In the genomic region with DNA sequence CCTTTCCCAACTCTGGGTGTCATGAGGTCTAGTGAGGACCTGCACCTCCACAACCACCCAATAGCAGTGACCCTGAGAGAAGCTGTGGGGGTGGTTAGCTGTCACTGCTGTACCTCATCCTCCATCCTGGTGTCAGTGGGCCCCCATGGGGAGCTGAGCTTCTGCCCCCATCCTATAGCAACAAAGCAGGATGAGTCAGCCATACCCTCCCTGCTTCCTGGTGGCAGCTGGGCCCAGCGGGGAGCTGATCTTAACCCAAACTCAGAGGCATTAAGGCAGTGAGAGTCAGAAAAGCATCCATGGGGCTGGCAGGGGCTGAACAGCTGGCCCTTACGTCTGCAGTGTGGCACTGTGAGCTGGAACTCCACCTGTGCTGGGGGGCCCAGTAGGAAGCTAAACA, we compare ENCODE assay signal across 15 cellular contexts.
"Had no signal": no experiment of that assay in that cellular context is flagged by ENCODE, and none has a peak within 500 bp of the region (broad histone marks: within the 10 kb centered on the region; RNA-seq: fewer than 3 reads in every experiment).

No MANE protein-coding gene starts in this region.

- H3K4me3 ChIP-seq: dorsolateral prefrontal cortex, lung, pancreas, sigmoid colon, spleen, stomach, testis had no signal

- H3K36me3 ChIP-seq: pancreas, sigmoid colon, spleen, stomach had no signal

- H3K4me1 ChIP-seq: pancreas, sigmoid colon, stomach, testis had no signal

- H3K27me3 ChIP-seq: pancreas, testis had no signal

- H3K27ac ChIP-seq: dorsolateral prefrontal cortex, pancreas, sigmoid colon, spleen, stomach, testis had no signal

- DNase-seq: activated CD4-positive, alpha-beta memory T cell treated with anti-CD3 and anti-CD28 coated beads, Interleukin-2, amount 10 ng/mL, durations not matched to agents 7 days and 5 days; activated CD4-positive, alpha-beta T cell treated with anti-CD3 and anti-CD28 coated beads for 4 hours; activated naive CD4-positive, alpha-beta T cell treated with Interleukin-2 at 50 U/mL for 16 hours; activated T-cell treated with anti-CD3 and anti-CD28 coated beads for 4 hours; dorsolateral prefrontal cortex; left colon; pancreas; sigmoid colon; spleen; stomach; T-helper 2 cell; testis had no signal

- H3K9me3 ChIP-seq: pancreas, sigmoid colon, testis had no signal

- ATAC-seq: activated T-helper 17 cell treated with anti-CD3 and anti-CD28 coated beads, Interleukin-2, amount 50 U/mL, for 72 hours; left colon; pancreas; WTC11 had no signal
